Comparison of ENCODE assay signal across 8 cellular contexts in genomic region chr19:13100031-13100588, GRCh38.
DNase-seq lines count a peak whose midpoint lies in the region; ATAC-seq, FAIRE-seq and TF ChIP-seq lines count a peak whose summit lies in the region.

No MANE protein-coding gene starts in this region.

- no peak for FAIRE-seq in H54 (lab: Jason Lieb, UNC)

- H3K36me3 Mint-ChIP-seq in effector memory CD8-positive, alpha-beta T cell (ENCODE audit: insufficient read depth), result peaks cover 42% of the 10 kb centered on the region

- H3K9me3 Mint-ChIP-seq in effector memory CD8-positive, alpha-beta T cell, result no peaks in the 10 kb centered on the region

- H3K4me3 Mint-ChIP-seq in effector memory CD8-positive, alpha-beta T cell, result peak overlapping the region; percentile 74 to 82

- CTCF ChIA-PET in HEK293T (lab: Yijun Ruan, JAX), result interaction anchor here (1.3 kb wide), 1 partner anchor 123 kb away, joined by 4 read pairs; no protein-coding TSS in a partner anchor

- H3K27me3 Mint-ChIP-seq in effector memory CD8-positive, alpha-beta T cell, result peaks cover 15 to 28% of the 10 kb centered on the region in 2 donors

- H3K27ac Mint-ChIP-seq in effector memory CD8-positive, alpha-beta T cell, result peak overlapping the region; percentile 95 to 97

- H3K4me1 Mint-ChIP-seq in effector memory CD8-positive, alpha-beta T cell (ENCODE audit: low read depth in 2 of 2), result peaks cover 40 to 44% of the 10 kb centered on the region in 2 donors

- peak; percentile 60 for ATAC-seq in effector memory CD8-positive, alpha-beta T cell (replicated peaks)

- no peak for TF ChIP-seq POLR2A in H54 (IDR thresholded peaks at IDR 0.05; ENCODE audit: low read depth, low read length)

- POLR2A ChIA-PET in HEK293T (lab: Yijun Ruan, JAX), result no interaction called here

- peak; percentile 63 for DNase-seq in H54 (ENCODE audit: insufficient read length, low spot score)
- DNase-seq in activated CD4-positive, alpha-beta T cell treated with anti-CD3 and anti-CD28 coated beads for 1 hour, result peak; percentile 35
- DNase-seq in effector memory CD8-positive, alpha-beta T cell, result peak; percentile 71 to 77 (median 76)
- DNase-seq in stimulated activated CD4-positive, alpha-beta T cell treated with anti-CD3 and anti-CD28 coated beads, Interleukin-4, amount 100 ng/mL, for 4 hours, result peak; percentile 38 to 53
- DNase-seq in HEK293T (ENCODE audit: extremely low spot score), result no peak
- DNase-seq in NCI-H146 (lab: John Stamatoyannopoulos, UW), result no peak
- no peak for DNase-seq in NCI-H1048 (lab: John Stamatoyannopoulos, UW)
- DNase-seq in NCI-H2171 (lab: John Stamatoyannopoulos, UW), result no peak

TF ChIP-seq in HEK293T, 16 proteins besides CTCF, POLR2A, EP300 and RAD21:
- no peak for TF ChIP-seq ELF4 (IDR thresholded peaks at IDR 0.05)
- no peak for TF ChIP-seq NFRKB (IDR thresholded peaks at IDR 0.05)
- TF ChIP-seq TARDBP (IDR thresholded peaks at IDR 0.05), result no peak
- TF ChIP-seq LEF1 (IDR thresholded peaks at IDR 0.05; ENCODE audit: borderline replicate concordance), result no peak
- TF ChIP-seq, protein P1, sequence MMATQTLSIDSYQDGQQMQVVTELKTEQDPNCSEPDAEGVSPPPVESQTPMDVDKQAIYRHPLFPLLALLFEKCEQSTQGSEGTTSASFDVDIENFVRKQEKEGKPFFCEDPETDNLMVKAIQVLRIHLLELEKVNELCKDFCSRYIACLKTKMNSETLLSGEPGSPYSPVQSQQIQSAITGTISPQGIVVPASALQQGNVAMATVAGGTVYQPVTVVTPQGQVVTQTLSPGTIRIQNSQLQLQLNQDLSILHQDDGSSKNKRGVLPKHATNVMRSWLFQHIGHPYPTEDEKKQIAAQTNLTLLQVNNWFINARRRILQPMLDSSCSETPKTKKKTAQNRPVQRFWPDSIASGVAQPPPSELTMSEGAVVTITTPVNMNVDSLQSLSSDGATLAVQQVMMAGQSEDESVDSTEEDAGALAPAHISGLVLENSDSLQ (IDR thresholded peaks at IDR 0.05), result no peak
- TF ChIP-seq ARNT (IDR thresholded peaks at IDR 0.05), result no peak
- no peak for TF ChIP-seq SUZ12 (IDR thresholded peaks at IDR 0.05)
- TF ChIP-seq BHLHE40 (IDR thresholded peaks at IDR 0.05; ENCODE audit: borderline replicate concordance), result no peak
- no peak for TF ChIP-seq FOXK2 (IDR thresholded peaks at IDR 0.05)
- TF ChIP-seq FOXA1 (IDR thresholded peaks at IDR 0.05), result no peak

Comparison
In these comparisons a context has a peak if more than half of its experiments do, and no peak if none do; other contexts are left out.
1. DNase-seq: peak in H54 (single experiment), activated CD4-positive, alpha-beta T cell treated with anti-CD3 and anti-CD28 coated beads for 1 hour (single experiment), effector memory CD8-positive, alpha-beta T cell (3 of 3) and stimulated activated CD4-positive, alpha-beta T cell treated with anti-CD3 and anti-CD28 coated beads, Interleukin-4, amount 100 ng/mL, for 4 hours (2 of 2); none in HEK293T (single experiment), NCI-H146 (single experiment), NCI-H1048 (single experiment) and NCI-H2171 (single experiment).